1 cellular context compared by ENCODE assay signal in the genomic region with DNA sequence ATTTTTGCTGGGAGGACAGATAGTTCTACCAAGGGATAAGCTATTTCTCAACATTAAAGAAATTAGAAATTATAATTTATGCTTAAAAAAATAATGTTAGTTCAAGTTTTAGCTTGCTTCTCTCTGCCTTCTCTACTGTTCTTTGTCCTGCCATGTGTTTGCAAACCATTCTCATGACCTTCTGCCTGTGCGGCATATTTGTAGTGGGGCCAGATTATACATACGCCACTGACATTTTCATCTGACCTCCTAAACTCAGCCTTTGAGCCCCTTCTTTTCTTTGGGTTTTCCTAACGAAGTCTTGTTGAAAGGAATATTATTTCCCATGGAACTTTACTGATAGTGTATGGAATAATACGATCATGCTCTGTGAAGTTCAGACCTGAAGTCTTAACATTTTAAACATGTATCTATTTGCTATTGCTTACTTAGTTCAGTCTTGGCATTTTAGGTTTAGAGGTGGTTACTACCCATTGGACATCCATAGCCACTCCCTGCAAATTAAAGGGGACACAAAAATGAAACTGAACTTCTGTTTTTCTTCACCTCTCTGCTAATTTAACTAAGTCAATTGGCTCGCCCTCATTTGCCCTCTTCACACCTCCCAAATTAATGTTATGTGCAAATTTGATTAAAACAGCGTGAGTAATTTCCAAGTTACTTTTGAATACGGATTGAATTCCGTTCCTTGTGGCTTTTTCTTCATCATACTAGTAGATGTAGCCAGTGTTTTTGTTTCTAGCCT.
A peak's percentile ranks its signal among the peaks of the same experiment; 100 is the strongest.
TF ChIP-seq lines count a peak whose summit lies in the region.

No MANE protein-coding gene starts in this region.

TF ChIP-seq in HepG2, 621 proteins besides CTCF, POLR2A, EP300 and RAD21 (continued from another document and continues in another):
- TF ChIP-seq, protein P1, sequence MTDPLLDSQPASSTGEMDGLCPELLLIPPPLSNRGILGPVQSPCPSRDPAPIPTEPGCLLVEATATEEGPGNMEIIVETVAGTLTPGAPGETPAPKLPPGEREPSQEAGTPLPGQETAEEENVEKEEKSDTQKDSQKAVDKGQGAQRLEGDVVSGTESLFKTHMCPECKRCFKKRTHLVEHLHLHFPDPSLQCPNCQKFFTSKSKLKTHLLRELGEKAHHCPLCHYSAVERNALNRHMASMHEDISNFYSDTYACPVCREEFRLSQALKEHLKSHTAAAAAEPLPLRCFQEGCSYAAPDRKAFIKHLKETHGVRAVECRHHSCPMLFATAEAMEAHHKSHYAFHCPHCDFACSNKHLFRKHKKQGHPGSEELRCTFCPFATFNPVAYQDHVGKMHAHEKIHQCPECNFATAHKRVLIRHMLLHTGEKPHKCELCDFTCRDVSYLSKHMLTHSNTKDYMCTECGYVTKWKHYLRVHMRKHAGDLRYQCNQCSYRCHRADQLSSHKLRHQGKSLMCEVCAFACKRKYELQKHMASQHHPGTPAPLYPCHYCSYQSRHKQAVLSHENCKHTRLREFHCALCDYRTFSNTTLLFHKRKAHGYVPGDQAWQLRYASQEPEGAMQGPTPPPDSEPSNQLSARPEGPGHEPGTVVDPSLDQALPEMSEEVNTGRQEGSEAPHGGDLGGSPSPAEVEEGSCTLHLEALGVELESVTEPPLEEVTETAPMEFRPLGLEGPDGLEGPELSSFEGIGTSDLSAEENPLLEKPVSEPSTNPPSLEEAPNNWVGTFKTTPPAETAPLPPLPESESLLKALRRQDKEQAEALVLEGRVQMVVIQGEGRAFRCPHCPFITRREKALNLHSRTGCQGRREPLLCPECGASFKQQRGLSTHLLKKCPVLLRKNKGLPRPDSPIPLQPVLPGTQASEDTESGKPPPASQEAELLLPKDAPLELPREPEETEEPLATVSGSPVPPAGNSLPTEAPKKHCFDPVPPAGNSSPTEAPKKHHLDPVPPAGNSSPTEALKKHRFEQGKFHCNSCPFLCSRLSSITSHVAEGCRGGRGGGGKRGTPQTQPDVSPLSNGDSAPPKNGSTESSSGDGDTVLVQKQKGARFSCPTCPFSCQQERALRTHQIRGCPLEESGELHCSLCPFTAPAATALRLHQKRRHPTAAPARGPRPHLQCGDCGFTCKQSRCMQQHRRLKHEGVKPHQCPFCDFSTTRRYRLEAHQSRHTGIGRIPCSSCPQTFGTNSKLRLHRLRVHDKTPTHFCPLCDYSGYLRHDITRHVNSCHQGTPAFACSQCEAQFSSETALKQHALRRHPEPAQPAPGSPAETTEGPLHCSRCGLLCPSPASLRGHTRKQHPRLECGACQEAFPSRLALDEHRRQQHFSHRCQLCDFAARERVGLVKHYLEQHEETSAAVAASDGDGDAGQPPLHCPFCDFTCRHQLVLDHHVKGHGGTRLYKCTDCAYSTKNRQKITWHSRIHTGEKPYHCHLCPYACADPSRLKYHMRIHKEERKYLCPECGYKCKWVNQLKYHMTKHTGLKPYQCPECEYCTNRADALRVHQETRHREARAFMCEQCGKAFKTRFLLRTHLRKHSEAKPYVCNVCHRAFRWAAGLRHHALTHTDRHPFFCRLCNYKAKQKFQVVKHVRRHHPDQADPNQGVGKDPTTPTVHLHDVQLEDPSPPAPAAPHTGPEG (CRISPR knock-in tag; IDR thresholded peaks at IDR 0.05): peak; percentile 54
- TF ChIP-seq TEAD3 (CRISPR knock-in tag; optimal IDR thresholded peaks at IDR 0.05; ENCODE audit: borderline replicate concordance) (peak; percentile 69), PTBP1 (IDR thresholded peaks at IDR 0.05; ENCODE audit: low read depth, low read length, poor library complexity, severe bottlenecking) (no peak), MED13 (CRISPR knock-in tag; IDR thresholded peaks at IDR 0.05) (0 out of 2 replicates have a peak, but pooled peaks have one; percentile 41), RARA (CRISPR knock-in tag; IDR thresholded peaks at IDR 0.05) (peak; percentile 83), ZFP62 (CRISPR knock-in tag; IDR thresholded peaks at IDR 0.05) (no peak), PRDM15 (CRISPR knock-in tag; IDR thresholded peaks at IDR 0.05) (no peak), NFYB (CRISPR knock-in tag; IDR thresholded peaks at IDR 0.05) (no peak), PAWR (CRISPR knock-in tag; IDR thresholded peaks at IDR 0.05; ENCODE audit: borderline replicate concordance) (no peak), XRCC5 (optimal IDR thresholded peaks at IDR 0.05; ENCODE audit: low read length) (no peak), MYNN (CRISPR knock-in tag; IDR thresholded peaks at IDR 0.05; ENCODE audit: low read depth) (no peak), ARNT2 (CRISPR knock-in tag; IDR thresholded peaks at IDR 0.05; ENCODE audit: low read depth) (no peak), KLF9 (CRISPR knock-in tag; IDR thresholded peaks at IDR 0.05; ENCODE audit: low read depth) (no peak), HINFP (CRISPR knock-in tag; IDR thresholded peaks at IDR 0.05; ENCODE audit: low read depth) (no peak), ZNF512B (CRISPR knock-in tag; IDR thresholded peaks at IDR 0.05; ENCODE audit: borderline replicate concordance) (no peak), ZFY (CRISPR knock-in tag; IDR thresholded peaks at IDR 0.05) (no peak), ZNF839 (CRISPR knock-in tag; IDR thresholded peaks at IDR 0.05; ENCODE audit: borderline replicate concordance) (no peak), ARID4A (CRISPR knock-in tag; IDR thresholded peaks at IDR 0.05; ENCODE audit: borderline replicate concordance) (no peak; the same call in 1 of the 2 replicates), DRAP1 (CRISPR knock-in tag; IDR thresholded peaks at IDR 0.05) (peak; percentile 31; the same call in 1 of the 2 replicates), SNAPC5 (CRISPR knock-in tag; IDR thresholded peaks at IDR 0.05; ENCODE audit: borderline replicate concordance) (no peak)
